20 cellular contexts compared by ENCODE assay signal in genomic region chr5:142969186-142969585, GRCh38.
DNase-seq lines count a peak whose midpoint lies in the region; ATAC-seq, FAIRE-seq and TF ChIP-seq lines count a peak whose summit lies in the region.
"Had no signal": no experiment of that assay in that cellular context is flagged by ENCODE, and none has a peak within 500 bp of the region (broad histone marks: within the 10 kb centered on the region; RNA-seq: fewer than 3 reads in every experiment).

No MANE protein-coding gene starts in this region.

- H3K27me3 Mint-ChIP-seq in activated T-cell treated with anti-CD3 and anti-CD28 coated beads, Interleukin-2, amount 50 U/mL, for 72 hours (ENCODE audit: low read depth) = no peaks in the 10 kb centered on the region
- no peaks in the 10 kb centered on the region for H3K27me3 Mint-ChIP-seq in dendritic cell treated with granulocyte-macrophage colony-stimulating factor and Interleukin-4, amounts not matched to agents 40 ng/mL and 50 ng/mL, for 4 days
- H3K27me3 Mint-ChIP-seq: B cell had no signal

- H3K79me2 ChIP-seq in OCI-LY7 (ENCODE audit: insufficient read depth, low read depth, low read length) = no peaks in the 10 kb centered on the region

- no peak for DNase-seq in activated T-cell treated with anti-CD3 and anti-CD28 coated beads, Interleukin-2, amount 50 U/mL, for 72 hours
- no peak for DNase-seq in activated T-cell treated with anti-CD3 and anti-CD28 coated beads, Interleukin-2, amount 50 U/mL, for 1 hour
- DNase-seq in GM19239 (ENCODE audit: insufficient read length, low spot score) (no peak), OCI-M1 (lab: John Stamatoyannopoulos, UW) (no peak), OCI-LY7 (ENCODE audit: low spot score) (no peak)
- DNase-seq in stimulated activated effector memory CD8-positive, alpha-beta T cell treated with anti-CD3 and anti-CD28 coated beads, Interleukin-12 subunit alpha, Interleukin-12 subunit beta, amount 100 ng/mL, for 72 hours (ENCODE audit: low spot score in 2 of 2) = no peak
- DNase-seq: DMS153, EL, NCI-H1092, NCI-H1694, NCI-H2107, NCI-H748 treated with DMSO at 0.1 percent for 48 hours had no signal

- no peaks in the 10 kb centered on the region for H3K9me3 Mint-ChIP-seq in activated T-cell treated with anti-CD3 and anti-CD28 coated beads, Interleukin-2, amount 50 U/mL, for 72 hours
- H3K9me3 Mint-ChIP-seq in dendritic cell treated with granulocyte-macrophage colony-stimulating factor and Interleukin-4, amounts not matched to agents 40 ng/mL and 50 ng/mL, for 4 days = no peaks in the 10 kb centered on the region
- no peaks in the 10 kb centered on the region for H3K9me3 Mint-ChIP-seq in stimulated activated effector memory CD8-positive, alpha-beta T cell treated with anti-CD3 and anti-CD28 coated beads, Interleukin-12 subunit alpha, Interleukin-12 subunit beta, amount 100 ng/mL, for 72 hours

- peaks cover 0 to 1% of the 10 kb centered on the region in 2 donors for H3K36me3 Mint-ChIP-seq in activated T-cell treated with anti-CD3 and anti-CD28 coated beads, Interleukin-2, amount 50 U/mL, for 72 hours (ENCODE audit: insufficient read depth in 2 of 2)
- H3K36me3 Mint-ChIP-seq in dendritic cell treated with granulocyte-macrophage colony-stimulating factor and Interleukin-4, amounts not matched to agents 40 ng/mL and 50 ng/mL, for 4 days (ENCODE audit: low read depth) = peaks cover 40% of the 10 kb centered on the region
- peaks cover 4% of the 10 kb centered on the region for H3K36me3 Mint-ChIP-seq in stimulated activated effector memory CD8-positive, alpha-beta T cell treated with anti-CD3 and anti-CD28 coated beads, Interleukin-12 subunit alpha, Interleukin-12 subunit beta, amount 100 ng/mL, for 72 hours

- no peaks in the 10 kb centered on the region for H3K9me2 ChIP-seq in OCI-LY7 (ENCODE audit: insufficient read depth, low read length)

- ATAC-seq in activated T-cell treated with anti-CD3 and anti-CD28 coated beads, Interleukin-2, amount 50 U/mL, for 72 hours (replicated peaks in 1 of 2) = no peak
- ATAC-seq in stimulated activated effector memory CD8-positive, alpha-beta T cell treated with anti-CD3 and anti-CD28 coated beads, Interleukin-12 subunit alpha, Interleukin-12 subunit beta, amount 100 ng/mL, for 72 hours = no peak
- ATAC-seq in HG03039 (IDR thresholded peaks at IDR 0.05; ENCODE audit: unreplicated experiment) = no peak
- ATAC-seq: HepG2, Panc1, Right ventricle myocardium inferior had no signal

- H3K4me1 Mint-ChIP-seq in activated T-cell treated with anti-CD3 and anti-CD28 coated beads, Interleukin-2, amount 50 U/mL, for 72 hours (ENCODE audit: low read depth) = peaks cover 25% of the 10 kb centered on the region
- H3K4me1 Mint-ChIP-seq in dendritic cell treated with granulocyte-macrophage colony-stimulating factor and Interleukin-4, amounts not matched to agents 40 ng/mL and 50 ng/mL, for 4 days (ENCODE audit: low read depth) = peaks cover 47% of the 10 kb centered on the region
- peaks cover 68% of the 10 kb centered on the region for H3K4me1 Mint-ChIP-seq in stimulated activated effector memory CD8-positive, alpha-beta T cell treated with anti-CD3 and anti-CD28 coated beads, Interleukin-12 subunit alpha, Interleukin-12 subunit beta, amount 100 ng/mL, for 72 hours

- TF ChIP-seq CTCF in OCI-LY7 (conservative IDR thresholded peaks at IDR 0.05; ENCODE audit: low read length) = no peak

- H3K36me3 ChIP-seq in OCI-LY7 (ENCODE audit: insufficient read depth, low read length) = no peaks in the 10 kb centered on the region

- no peak overlapping the region for H3K4me3 Mint-ChIP-seq in activated T-cell treated with anti-CD3 and anti-CD28 coated beads, Interleukin-2, amount 50 U/mL, for 72 hours
- H3K4me3 Mint-ChIP-seq in dendritic cell treated with granulocyte-macrophage colony-stimulating factor and Interleukin-4, amounts not matched to agents 40 ng/mL and 50 ng/mL, for 4 days = no peak overlapping the region
- H3K4me3 Mint-ChIP-seq in stimulated activated effector memory CD8-positive, alpha-beta T cell treated with anti-CD3 and anti-CD28 coated beads, Interleukin-12 subunit alpha, Interleukin-12 subunit beta, amount 100 ng/mL, for 72 hours = peak overlapping the region; percentile 39
- H3K4me3 Mint-ChIP-seq: B cell had no signal

- no peak overlapping the region for H3K27ac ChIP-seq in OCI-LY7 (ENCODE audit: low read depth, low read length, poor library complexity, severe bottlenecking)
- H3K27ac ChIP-seq: KMS-11 had no signal

- BruUV-seq in OCI-LY7 (replicated peaks; lab: Mats Ljungman, UMichigan) = no TSS peak

- POLR2A ChIA-PET in OCI-LY7 (lab: Charles Lee) = interaction anchor here (0.6 to 1.3 kb wide), 2 partner anchors 11 to 22 kb away, joined by 3 read pairs; no protein-coding TSS in a partner anchor

- no peak overlapping the region for H2AFZ ChIP-seq in OCI-LY7 (ENCODE audit: low read length)

- H3K4me1 ChIP-seq in OCI-LY7 (ENCODE audit: insufficient read depth, low read length, poor library complexity, severe bottlenecking) = no peaks in the 10 kb centered on the region

- CTCF ChIA-PET in OCI-LY7 (lab: Charles Lee; ENCODE audit: unreplicated experiment) = no interaction called here

- no peak overlapping the region for H3K4me2 ChIP-seq in OCI-LY7 (ENCODE audit: low read length)
- H3K4me2 ChIP-seq: KMS-11 had no signal

- H3K4me3 ChIP-seq in OCI-LY7 (ENCODE audit: low read depth, low read length, poor library complexity, severe bottlenecking) = no peak overlapping the region

- intact Hi-C loops in dendritic cell treated with granulocyte-macrophage colony-stimulating factor and Interleukin-4, amounts not matched to agents 40 ng/mL and 50 ng/mL, for 4 days (cut with micrococcal nuclease) = no loop called here
- intact Hi-C loops in OCI-LY7 (cut with micrococcal nuclease; ENCODE audit: unreplicated experiment) = no loop called here

- H3K27ac Mint-ChIP-seq in activated T-cell treated with anti-CD3 and anti-CD28 coated beads, Interleukin-2, amount 50 U/mL, for 72 hours = peak overlapping the region; percentile 9
- peak overlapping the region; percentile 28 for H3K27ac Mint-ChIP-seq in dendritic cell treated with granulocyte-macrophage colony-stimulating factor and Interleukin-4, amounts not matched to agents 40 ng/mL and 50 ng/mL, for 4 days
- peak overlapping the region; percentile 90 for H3K27ac Mint-ChIP-seq in stimulated activated effector memory CD8-positive, alpha-beta T cell treated with anti-CD3 and anti-CD28 coated beads, Interleukin-12 subunit alpha, Interleukin-12 subunit beta, amount 100 ng/mL, for 72 hours
- H3K27ac Mint-ChIP-seq: B cell had no signal

- FAIRE-seq in GM19239 (lab: Jason Lieb, UNC) = peak; percentile 21
- FAIRE-seq: H54, HepG2 had no signal

- H3K9me3 ChIP-seq in OCI-LY7 (ENCODE audit: low read length) = no peaks in the 10 kb centered on the region

- no peaks in the 10 kb centered on the region for H4K20me1 ChIP-seq in OCI-LY7 (ENCODE audit: insufficient read depth, low read length)

Comparison
In these comparisons a context has a peak if more than half of its experiments do, and no peak if none do; other contexts are left out.
1. H3K27ac Mint-ChIP-seq: peak in every context shown above with its lines; median percentile 90 in stimulated activated effector memory CD8-positive, alpha-beta T cell treated with anti-CD3 and anti-CD28 coated beads, Interleukin-12 subunit alpha, Interleukin-12 subunit beta, amount 100 ng/mL, for 72 hours; 28 in dendritic cell treated with granulocyte-macrophage colony-stimulating factor and Interleukin-4, amounts not matched to agents 40 ng/mL and 50 ng/mL, for 4 days; 9 in activated T-cell treated with anti-CD3 and anti-CD28 coated beads, Interleukin-2, amount 50 U/mL, for 72 hours.